Comparison of ENCODE assay signal across 17 cellular contexts in genomic region chr10:17181751-17182150, GRCh38. TPM values are rescaled to one million over a fixed set of nuclear protein-coding genes. Genes with fewer than 3 reads are reported as not detected.
DNase-seq lines count a peak whose midpoint lies in the region; ATAC-seq and TF ChIP-seq lines count a peak whose summit lies in the region.
"Had no signal": no experiment of that assay in that cellular context is flagged by ENCODE, and none has a peak within 500 bp of the region (broad histone marks: within the 10 kb centered on the region; RNA-seq: fewer than 3 reads in every experiment).

No MANE protein-coding gene starts in this region.

- no peak overlapping the region for H3K27ac Mint-ChIP-seq in T-cell
- H3K27ac Mint-ChIP-seq: activated CD4-positive, alpha-beta T cell treated with anti-CD3 and anti-CD28 coated beads, Interleukin-2, amount 10 ng/mL, durations not matched to agents 7 days and 5 days had no signal

- no peak overlapping the region for H3K27ac ChIP-seq in PC-3 (ENCODE audit: low read length)
- H3K27ac ChIP-seq: gastroesophageal sphincter, SJSA1, tibial nerve had no signal

- no TSS peak for BruUV-seq in PC-3 (replicated peaks; lab: Mats Ljungman, UMichigan)

- H3K4me3 ChIP-seq in BE2C (ENCODE audit: low read depth, low read length): no peak overlapping the region
- H3K4me3 ChIP-seq in PC-3 (ENCODE audit: low read length): no peak overlapping the region
- no peak overlapping the region for H3K4me3 ChIP-seq in foreskin fibroblast (ENCODE audit: low read depth in 1 of 2, low read length in 2 of 2)
- H3K4me3 ChIP-seq: gastroesophageal sphincter, SJSA1, tibial nerve had no signal

- intact Hi-C loops in PC-3 (cut with micrococcal nuclease): no loop called here

- H3K9me3 ChIP-seq in BE2C (no peaks in the 10 kb centered on the region), PC-3 (ENCODE audit: low read length) (no peaks in the 10 kb centered on the region)
- H3K9me3 ChIP-seq: gastroesophageal sphincter, SJSA1, tibial nerve had no signal

- TF ChIP-seq CTCF in BE2C (IDR thresholded peaks at IDR 0.05; ENCODE audit: low read depth, low read length) (no peak), PC-3 (conservative IDR thresholded peaks at IDR 0.05; ENCODE audit: low read depth, low read length) (no peak), foreskin fibroblast (IDR thresholded peaks at IDR 0.05; ENCODE audit: low read depth, low read length) (no peak)

- POLR2A ChIA-PET in PC-3 (lab: Charles Lee; ENCODE audit: unreplicated experiment) (no interaction called here), T-cell (lab: Charles Lee) (no interaction called here)

- no peaks in the 10 kb centered on the region for H3K9me2 ChIP-seq in PC-3 (replicated peaks; ENCODE audit: low read length)

- no peaks in the 10 kb centered on the region for H3K79me2 ChIP-seq in PC-3 (ENCODE audit: low read length)

- H3F3A ChIP-seq in PC-3 (ENCODE audit: low read length, unreplicated experiment): no peaks in the 10 kb centered on the region

- H3K36me3 ChIP-seq in BE2C (no peaks in the 10 kb centered on the region), PC-3 (ENCODE audit: low read depth, low read length) (no peaks in the 10 kb centered on the region)
- H3K36me3 ChIP-seq: gastroesophageal sphincter, SJSA1, tibial nerve had no signal

- no peaks in the 10 kb centered on the region for H3K4me1 ChIP-seq in BE2C
- H3K4me1 ChIP-seq in PC-3 (ENCODE audit: insufficient read depth, low read length): no peaks in the 10 kb centered on the region
- H3K4me1 ChIP-seq: gastroesophageal sphincter had no signal

- H3K27me3 ChIP-seq in BE2C: no peaks in the 10 kb centered on the region
- H3K27me3 ChIP-seq in PC-3 (ENCODE audit: low read length): no peaks in the 10 kb centered on the region
- H3K27me3 ChIP-seq: gastroesophageal sphincter, SJSA1, tibial nerve had no signal

- H2AFZ ChIP-seq in PC-3 (ENCODE audit: low read length): no peak overlapping the region

- ATAC-seq in PC-3 (no peak), T-cell (replicated peaks in 1 of 4) (no peak)
- ATAC-seq: activated T-cell treated with anti-CD3 and anti-CD28 coated beads, Interleukin-2, amount 50 U/mL, for 4 hours; gastroesophageal sphincter had no signal

- peak; percentile 27 for DNase-seq in BE2C
- DNase-seq in ELR (ENCODE audit: low read depth): peak; percentile 17
- peak; percentile 25 for DNase-seq in PC-3
- DNase-seq in left kidney (ENCODE audit: low read depth, low spot score): peak; percentile 48
- DNase-seq in activated effector memory CD4-positive, alpha-beta T cell treated with Interleukin-2 at 50 U/mL for 16 hours: no peak
- DNase-seq in NCI-H2227 treated with DMSO at 0.1 percent for 48 hours (lab: John Stamatoyannopoulos, UW): no peak
- DNase-seq in T-cell: no peak
- no peak for DNase-seq in foreskin fibroblast
- DNase-seq: activated CD4-positive, alpha-beta T cell treated with anti-CD3 and anti-CD28 coated beads, Interleukin-2, amount 10 ng/mL, durations not matched to agents 7 days and 5 days; activated T-cell treated with anti-CD3 and anti-CD28 coated beads, Interleukin-2, amount 50 U/mL, for 4 hours; cerebellar nuclear complex; H7; NCI-H1436 treated with DMSO at 0.1 percent for 48 hours; nucleus accumbens had no signal

- peaks cover 0 to 8% (median 7%) of the 10 kb centered on the region in 3 donors for H3K4me1 Mint-ChIP-seq in T-cell

- no peak overlapping the region for H3K4me3 Mint-ChIP-seq in T-cell
- H3K4me3 Mint-ChIP-seq: activated CD4-positive, alpha-beta T cell treated with anti-CD3 and anti-CD28 coated beads, Interleukin-2, amount 10 ng/mL, durations not matched to agents 7 days and 5 days; activated T-cell treated with anti-CD3 and anti-CD28 coated beads, Interleukin-2, amount 50 U/mL, for 4 hours had no signal

- no peak overlapping the region for H3K4me2 ChIP-seq in PC-3 (ENCODE audit: low read length)

- no peak overlapping the region for H3K9ac ChIP-seq in PC-3 (ENCODE audit: low read length)

- H3K27me3 Mint-ChIP-seq in T-cell: no peaks in the 10 kb centered on the region
- H3K27me3 Mint-ChIP-seq: activated CD4-positive, alpha-beta T cell treated with anti-CD3 and anti-CD28 coated beads, Interleukin-2, amount 10 ng/mL, durations not matched to agents 7 days and 5 days had no signal

- peaks cover 2% of the 10 kb centered on the region for H3K36me3 Mint-ChIP-seq in T-cell

- no peaks in the 10 kb centered on the region for H4K20me1 ChIP-seq in PC-3 (ENCODE audit: low read length)

- no peaks in the 10 kb centered on the region for H3K9me3 Mint-ChIP-seq in T-cell
- H3K9me3 Mint-ChIP-seq: activated CD4-positive, alpha-beta T cell treated with anti-CD3 and anti-CD28 coated beads, Interleukin-2, amount 10 ng/mL, durations not matched to agents 7 days and 5 days; activated T-cell treated with anti-CD3 and anti-CD28 coated beads, Interleukin-2, amount 50 U/mL, for 4 hours had no signal

- CTCF ChIA-PET in PC-3 (lab: Charles Lee) (no interaction called here), T-cell (lab: Charles Lee) (interaction anchor here in 1 of 2 donors (0.7 kb wide), 2 partner anchors 15 to 318 kb away, joined by 3 read pairs; no protein-coding TSS in a partner anchor)

RNA-seq across cellular contexts. Expression of gene TRDMT1, which starts 19.7 kb away (rescaled TPM):
- 3.5 TPM for polyA plus RNA-seq in BE2C (2012; ENCODE audit: insufficient read depth, insufficient read length, low read depth)
- total RNA-seq in PC-3 (2014; rRNA removed) (1.3 and 2.0 TPM in 2 replicates), T-cell (10 to 100 TPM; 14.1 to 22.6 (median 20.5) TPM)

RNA-seq across cellular contexts. Expression of gene VIM, which starts 46.3 kb away (rescaled TPM):
- 149 TPM for polyA plus RNA-seq in BE2C (2012; ENCODE audit: insufficient read depth, insufficient read length, low read depth)
- total RNA-seq in PC-3 (2014; rRNA removed): 469 and 506 TPM in 2 replicates
- total RNA-seq in T-cell: 1,000 to 10,000 TPM in 4 of 5 donors, 100 to 1,000 TPM in 1; 704 to 1,632 (median 1,212) TPM

RNA-seq across cellular contexts. Expression of gene CUBN, which starts 52.1 kb away (rescaled TPM):
- 1.7 TPM for polyA plus RNA-seq in BE2C (2012; ENCODE audit: insufficient read depth, insufficient read length, low read depth)
- total RNA-seq in PC-3 (2014; rRNA removed) (0.80 TPM in 1 of 2 replicates, not detected in the other), T-cell (10 to 100 TPM in 1 of 5 donors, 1 to 10 TPM in 4; 6.3 to 11.4 (median 8.6) TPM)

Comparison
In these comparisons a context has a peak if more than half of its experiments do, and no peak if none do; other contexts are left out.
1. DNase-seq: peak in BE2C (single experiment), ELR (single experiment), PC-3 (single experiment) and left kidney (single experiment); none in activated effector memory CD4-positive, alpha-beta T cell treated with Interleukin-2 at 50 U/mL for 16 hours (single experiment), NCI-H2227 treated with DMSO at 0.1 percent for 48 hours (single experiment), T-cell (0 of 34) and foreskin fibroblast (0 of 2).